ENCODE assay signal across 15 cellular contexts in the genomic region with DNA sequence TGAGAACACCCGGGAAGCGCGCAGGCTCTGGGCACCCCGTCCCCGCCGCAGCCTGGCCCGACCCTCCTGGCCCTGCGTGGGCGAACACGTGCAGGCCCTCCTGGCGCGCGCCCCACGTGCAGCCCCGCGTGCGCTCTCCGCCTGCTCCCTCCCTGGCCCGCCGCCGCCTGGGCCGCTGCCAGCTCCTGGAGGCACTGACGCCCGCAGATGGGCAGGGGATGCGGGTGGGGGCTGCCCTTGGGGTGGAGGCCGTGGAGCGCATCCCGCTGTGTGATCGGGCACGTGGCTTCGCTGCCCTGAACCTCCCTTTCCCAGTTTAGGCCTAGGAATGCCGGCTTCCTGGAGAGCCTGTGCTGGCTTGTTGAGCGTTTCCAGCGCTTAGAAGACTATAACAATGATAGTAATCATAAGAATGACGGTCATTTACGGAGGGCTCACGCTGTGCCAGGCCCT.
A peak's percentile ranks its signal among the peaks of the same experiment; 100 is the strongest.
DNase-seq lines count a peak whose midpoint lies in the region; ATAC-seq, FAIRE-seq and TF ChIP-seq lines count a peak whose summit lies in the region.
"Had no signal": no experiment of that assay in that cellular context is flagged by ENCODE, and none has a peak within 500 bp of the region (broad histone marks: within the 10 kb centered on the region; RNA-seq: fewer than 3 reads in every experiment).

No MANE protein-coding gene starts in this region.

- no peaks in the 10 kb centered on the region for H3K79me2 ChIP-seq in H1 (ENCODE audit: control insufficient read depth in 1 of 2, insufficient read depth in 2 of 2, low read length in 2 of 2)

- peaks cover 0 to 2% (median under 1%) of the 10 kb centered on the region in 4 experiments; a peak in 2 of 7 replicates for H3K27me3 ChIP-seq in H1 (replicated peaks in 1 of 4; ENCODE audit: control insufficient read depth in 3 of 4, extremely low read depth in 1 of 4, insufficient read depth in 3 of 4, low read length in 3 of 4)
- peaks cover 0 to 37% of the 10 kb centered on the region in 2 experiments for H3K27me3 ChIP-seq in mesenchymal stem cell (ENCODE audit: control insufficient read depth in 1 of 2, insufficient read depth in 1 of 2, low read length in 2 of 2)
- H3K27me3 ChIP-seq in thyroid gland: no peaks in the 10 kb centered on the region

- H2AK5ac ChIP-seq in H1 (ENCODE audit: low read depth, low read length) (no peak overlapping the region), mesenchymal stem cell (ENCODE audit: low read length, severe bottlenecking) (peak overlapping the region; percentile 18)

- H3K4me3 ChIP-seq in H1 (ENCODE audit: extremely low read depth in 1 of 4, insufficient read depth in 2 of 4, low read depth in 3 of 4, low read length in 4 of 4): peak overlapping the region in 1 of 4 experiments; percentile 31; a peak in 1 of 8 replicates
- no peak overlapping the region for H3K4me3 ChIP-seq in mesenchymal stem cell (ENCODE audit: insufficient read depth in 1 of 2, low read depth in 1 of 2, low read length in 2 of 2)
- no peak overlapping the region for H3K4me3 ChIP-seq in thyroid gland (replicated peaks in 1 of 3)

- H2BK5ac ChIP-seq in H1 (ENCODE audit: low read depth, low read length): peak overlapping the region; percentile 19; the same call in 1 of the 2 replicates
- no peak overlapping the region for H2BK5ac ChIP-seq in mesenchymal stem cell (ENCODE audit: low read depth, low read length, poor library complexity, severe bottlenecking)

- no peak overlapping the region for H2BK15ac ChIP-seq in H1 (ENCODE audit: low read length)
- peak overlapping the region; percentile 19 for H2BK15ac ChIP-seq in mesenchymal stem cell (ENCODE audit: low read depth, poor library complexity, severe bottlenecking)

- no peak for TF ChIP-seq RAD21 in H1 (IDR thresholded peaks at IDR 0.05 in 1 of 2, conservative IDR thresholded peaks at IDR 0.05 in 1 of 2; ENCODE audit: low read depth in 2 of 2, low read length in 2 of 2)

- FAIRE-seq in H1 (lab: Jason Lieb, UNC): no peak

- H4K5ac ChIP-seq in H1 (ENCODE audit: insufficient read length, low read depth, low read length): no peak overlapping the region

- no peak overlapping the region for H3K27ac ChIP-seq in H1 (ENCODE audit: low read depth, low read length)
- no peak overlapping the region for H3K27ac ChIP-seq in mesenchymal stem cell (ENCODE audit: low read length, poor library complexity, severe bottlenecking)
- no peak overlapping the region for H3K27ac ChIP-seq in thyroid gland

- H4K91ac ChIP-seq in H1 (replicated peaks; ENCODE audit: insufficient read length, low read length) (peak overlapping the region; percentile 87), mesenchymal stem cell (ENCODE audit: low read length) (peak overlapping the region; percentile 25)

- H3K9me3 ChIP-seq in H1 (ENCODE audit: insufficient read depth in 2 of 2, low read depth in 1 of 2, low read length in 1 of 2) (no peaks in the 10 kb centered on the region), mesenchymal stem cell (ENCODE audit: control insufficient read depth, low read length) (no peaks in the 10 kb centered on the region), thyroid gland (no peaks in the 10 kb centered on the region)

- H4K20me1 ChIP-seq in H1 (replicated peaks in 1 of 2; ENCODE audit: control insufficient read depth in 1 of 2, insufficient read depth in 2 of 2, low read length in 2 of 2): no peaks in the 10 kb centered on the region

- H3K14ac ChIP-seq in H1 (ENCODE audit: insufficient read length) (no peak overlapping the region), mesenchymal stem cell (ENCODE audit: low read length in 2 of 2) (no peak overlapping the region)

- H3K4ac ChIP-seq in H1 (replicated peaks; ENCODE audit: insufficient read length, low read depth, low read length) (peak overlapping the region; percentile 33), mesenchymal stem cell (ENCODE audit: low read depth in 1 of 2, low read length in 2 of 2) (no peak overlapping the region)

- H3K9ac ChIP-seq in H1 (replicated peaks in 1 of 4; ENCODE audit: extremely low read depth in 1 of 4, low read depth in 3 of 4, low read length in 3 of 4) (peak overlapping the region in 1 of 4 experiments; percentile 8; a peak in 1 of 7 replicates), mesenchymal stem cell (ENCODE audit: low read length) (no peak overlapping the region)

- peak overlapping the region; percentile 5 for H2BK12ac ChIP-seq in H1 (ENCODE audit: low read depth, low read length)
- H2BK12ac ChIP-seq in mesenchymal stem cell (ENCODE audit: low read length in 2 of 2): no peak overlapping the region

- no peak for ATAC-seq in HG03039 (IDR thresholded peaks at IDR 0.05; ENCODE audit: unreplicated experiment)
- no peak for ATAC-seq in HG03565 (IDR thresholded peaks at IDR 0.05; ENCODE audit: unreplicated experiment)
- ATAC-seq: left colon had no signal

- intact Hi-C loops in thyroid gland (cut with DNase I): no loop called here

- WGBS in H1 (ENCODE audit: extremely low coverage in 1 of 2, insufficient coverage in 1 of 2, insufficient read length in 1 of 2, insufficient replicate concordance in 2 of 2, low coverage in 1 of 2, low lambda C conversion rate in 2 of 2, missing lambda C conversion rate in 1 of 2), 2 experiments: 64% methylated on average over 19 of the region's 37 CpGs; no CpG with 5 or more reads in 1 of the 2 experiments
- 88% methylated on average over 37 of the region's 37 CpGs for WGBS in mesenchymal stem cell
- WGBS in thyroid gland, 2 donors: 32 to 36% methylated on average over 6 to 14 of the region's 37 CpGs

- POLR2A ChIA-PET in H1 (lab: Charles Lee; ENCODE audit: partially characterized antibody): no interaction called here

- H3K79me1 ChIP-seq in H1 (ENCODE audit: low read depth, low read length) (no peaks in the 10 kb centered on the region), mesenchymal stem cell (replicated peaks; ENCODE audit: low read length, poor library complexity, severe bottlenecking) (no peaks in the 10 kb centered on the region)

- H3K36me3 ChIP-seq in H1 (ENCODE audit: control insufficient read depth in 2 of 4, insufficient read depth in 4 of 4, low read length in 3 of 4): no peaks in the 10 kb centered on the region
- no peaks in the 10 kb centered on the region for H3K36me3 ChIP-seq in mesenchymal stem cell (ENCODE audit: control insufficient read depth in 1 of 2, insufficient read depth in 2 of 2, low read depth in 1 of 2, low read length in 2 of 2)
- no peaks in the 10 kb centered on the region for H3K36me3 ChIP-seq in thyroid gland

- DNase-seq in NCI-H1417 (lab: John Stamatoyannopoulos, UW): peak in 2 of 3 experiments; percentile 62 to 78
- DNase-seq in NCI-H1417 treated with DMSO at 0.1 percent for 48 hours (lab: John Stamatoyannopoulos, UW): no peak
- DNase-seq in H1 (ENCODE audit: low read depth in 1 of 2, low spot score in 2 of 2): peak in 1 of 2 experiments; percentile 67
- no peak for DNase-seq in mesenchymal stem cell
- peak; percentile 83 to 86 for DNase-seq in thyroid gland
- DNase-seq in foreskin melanocyte: no peak
- DNase-seq: 8988T; activated CD4-positive, alpha-beta T cell treated with anti-CD3 and anti-CD28 coated beads, Interleukin-2, amount 10 ng/mL, durations not matched to agents 24 days and 14 days; activated effector memory CD4-positive, alpha-beta T cell treated with anti-CD3 and anti-CD28 coated beads, Interleukin-2, amount 50 U/mL, for 16 hours; NCI-H187; occipital lobe; stimulated activated CD4-positive, alpha-beta T cell treated with anti-CD3 and anti-CD28 coated beads, Interleukin-4, amount 100 ng/mL, for 24 hours had no signal

- no peak for TF ChIP-seq POLR2A in H1 (IDR thresholded peaks at IDR 0.05; ENCODE audit: control extremely low read depth in 1 of 2, low read depth in 2 of 2, low read length in 2 of 2)
- TF ChIP-seq POLR2A in thyroid gland (IDR thresholded peaks at IDR 0.05): no peak

- H4K8ac ChIP-seq in H1 (ENCODE audit: extremely low read depth, insufficient read depth, low read length) (peak overlapping the region; percentile 36; the same call in 1 of the 2 replicates), mesenchymal stem cell (ENCODE audit: low read length) (no peak overlapping the region)

- no peak overlapping the region for H3K56ac ChIP-seq in H1 (replicated peaks; ENCODE audit: insufficient read length, low read depth, low read length)

- TF ChIP-seq CTCF in H1 (IDR thresholded peaks at IDR 0.05; ENCODE audit: control extremely low read depth in 1 of 3, insufficient read depth in 1 of 3, low read depth in 1 of 3, low read length in 3 of 3) (no peak), thyroid gland (IDR thresholded peaks at IDR 0.05) (no peak)

- H2BK20ac ChIP-seq in H1 (ENCODE audit: low read length): peak overlapping the region; percentile 2; the same call in 1 of the 2 replicates

- peaks cover 0 to 4% (median 0%) of the 10 kb centered on the region in 4 experiments; a peak in 1 of 7 replicates for H3K4me1 ChIP-seq in H1 (replicated peaks in 1 of 4; ENCODE audit: control insufficient read depth in 3 of 4, insufficient read depth in 4 of 4, low read length in 3 of 4)
- peaks cover 18% of the 10 kb centered on the region for H3K4me1 ChIP-seq in mesenchymal stem cell (ENCODE audit: control insufficient read depth, insufficient read depth, low read depth, low read length)
- peaks cover 7 to 15% of the 10 kb centered on the region in 2 donors for H3K4me1 ChIP-seq in thyroid gland

- TF ChIP-seq EP300 in H1 (IDR thresholded peaks at IDR 0.05; ENCODE audit: borderline replicate concordance in 1 of 2, low read depth in 2 of 2, low read length in 2 of 2): no peak

- H3K4me2 ChIP-seq in H1 (ENCODE audit: insufficient read depth in 1 of 2, low read depth in 2 of 2, low read length in 2 of 2): peak overlapping the region; percentile 16 to 17; a peak in 3 of 4 replicates
- no peak overlapping the region for H3K4me2 ChIP-seq in mesenchymal stem cell (ENCODE audit: low read length, poor library complexity, severe bottlenecking)

- H3K23ac ChIP-seq in H1 (ENCODE audit: insufficient read length) (no peak overlapping the region), mesenchymal stem cell (ENCODE audit: low read length in 2 of 2) (no peak overlapping the region)

- H3K18ac ChIP-seq in H1 (ENCODE audit: extremely low read depth, low read length) (peak overlapping the region; percentile 75; the same call in 1 of the 2 replicates), mesenchymal stem cell (ENCODE audit: low read depth in 1 of 2, low read length in 2 of 2) (no peak overlapping the region)

- H3K23me2 ChIP-seq in H1 (ENCODE audit: low read depth, low read length): no peaks in the 10 kb centered on the region; the same call in 1 of the 2 replicates

- H2AFZ ChIP-seq in H1 (ENCODE audit: low read length): no peak overlapping the region
- H2AFZ ChIP-seq in mesenchymal stem cell (ENCODE audit: low read depth, low read length): no peak overlapping the region

- CTCF ChIA-PET in H1 (lab: Charles Lee; ENCODE audit: partially characterized antibody): interaction anchor here (2.2 kb wide), 1 partner anchor 21 kb away, joined by 14 read pairs; no protein-coding TSS in a partner anchor

- H2BK120ac ChIP-seq in H1 (replicated peaks; ENCODE audit: low read depth, low read length) (no peak overlapping the region), mesenchymal stem cell (ENCODE audit: low read depth, low read length) (no peak overlapping the region)

TF ChIP-seq in H1, 55 proteins besides CTCF, POLR2A, EP300 and RAD21 (continues in another document):
- TF ChIP-seq, protein P1, sequence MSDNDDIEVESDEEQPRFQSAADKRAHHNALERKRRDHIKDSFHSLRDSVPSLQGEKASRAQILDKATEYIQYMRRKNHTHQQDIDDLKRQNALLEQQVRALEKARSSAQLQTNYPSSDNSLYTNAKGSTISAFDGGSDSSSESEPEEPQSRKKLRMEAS (IDR thresholded peaks at IDR 0.05): peak; percentile 94

Comparison
In these comparisons a context has a peak if more than half of its experiments do, and no peak if none do; other contexts are left out.
1. DNase-seq: peak in NCI-H1417 (2 of 3) and thyroid gland (2 of 2); none in NCI-H1417 treated with DMSO at 0.1 percent for 48 hours (single experiment), mesenchymal stem cell (single experiment) and foreskin melanocyte (single experiment).